In genomic region chr1:185680453-185680852, GRCh38 we compare ENCODE assay signal across 1 cellular context.
TF ChIP-seq lines count a peak whose summit lies in the region.

No MANE protein-coding gene starts in this region.

TF ChIP-seq in GM23338, 12 proteins besides CTCF, POLR2A, EP300 and RAD21 (continued from another document):
- TF ChIP-seq REST (IDR thresholded peaks at IDR 0.05; ENCODE audit: unreplicated experiment) (no peak), EZH2phosphoT487 (IDR thresholded peaks at IDR 0.05; ENCODE audit: unreplicated experiment) (no peak), CREB1 (CRISPR knock-in tag; IDR thresholded peaks at IDR 0.05; ENCODE audit: low read depth) (no peak), NANOG (IDR thresholded peaks at IDR 0.05; ENCODE audit: borderline replicate concordance) (no peak)
